ENCODE assay signal across 1 cellular context in the genomic region with DNA sequence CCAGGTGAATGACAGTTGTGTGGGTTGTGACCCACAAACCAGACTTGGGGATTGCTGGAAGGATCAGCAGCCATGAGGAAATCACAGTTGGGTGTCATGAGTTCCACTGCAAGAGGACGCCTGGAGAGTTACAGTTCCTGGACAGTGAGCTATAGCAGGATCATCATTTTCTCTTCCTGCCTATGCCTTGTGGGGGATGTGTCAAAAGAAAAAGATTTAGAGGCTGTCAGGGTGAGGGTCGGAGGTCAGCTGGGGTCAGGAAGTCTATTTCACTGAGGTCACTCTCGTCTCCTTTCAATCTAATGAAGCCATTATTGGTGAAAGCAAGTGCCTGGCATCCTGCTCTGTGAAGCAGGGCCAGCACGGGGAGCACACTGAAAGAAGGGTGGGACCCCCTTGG.
TF ChIP-seq lines count a peak whose summit lies in the region.

No MANE protein-coding gene starts in this region.

TF ChIP-seq in K562, 482 proteins besides CTCF, POLR2A, EP300 and RAD21:
- TF ChIP-seq, protein P1, sequence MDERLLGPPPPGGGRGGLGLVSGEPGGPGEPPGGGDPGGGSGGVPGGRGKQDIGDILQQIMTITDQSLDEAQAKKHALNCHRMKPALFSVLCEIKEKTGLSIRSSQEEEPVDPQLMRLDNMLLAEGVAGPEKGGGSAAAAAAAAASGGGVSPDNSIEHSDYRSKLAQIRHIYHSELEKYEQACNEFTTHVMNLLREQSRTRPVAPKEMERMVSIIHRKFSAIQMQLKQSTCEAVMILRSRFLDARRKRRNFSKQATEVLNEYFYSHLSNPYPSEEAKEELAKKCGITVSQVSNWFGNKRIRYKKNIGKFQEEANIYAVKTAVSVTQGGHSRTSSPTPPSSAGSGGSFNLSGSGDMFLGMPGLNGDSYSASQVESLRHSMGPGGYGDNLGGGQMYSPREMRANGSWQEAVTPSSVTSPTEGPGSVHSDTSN (CRISPR knock-in tag; IDR thresholded peaks at IDR 0.05; ENCODE audit: low read depth) = no peak
- TF ChIP-seq, protein P1 (tag; conservative IDR thresholded peaks at IDR 0.05; ENCODE audit: low read depth) = peak; percentile 54; the same call in 1 of the 2 replicates
- TF ChIP-seq FOXK1 (CRISPR knock-in tag; IDR thresholded peaks at IDR 0.05; ENCODE audit: borderline replicate concordance) (no peak), PTRF (tag; IDR thresholded peaks at IDR 0.05) (no peak), FIP1L1 (IDR thresholded peaks at IDR 0.05; ENCODE audit: low read depth, low read length, poor library complexity, severe bottlenecking) (no peak), MEIS2 (IDR thresholded peaks at IDR 0.05; ENCODE audit: partially characterized antibody) (peak; percentile 82), NR2C1 (IDR thresholded peaks at IDR 0.05) (0 out of 2 replicates have a peak, but pooled peaks have one; percentile 33), NR2C1 (tag; IDR thresholded peaks at IDR 0.05) (peak; percentile 65), MECOM (CRISPR knock-in tag; IDR thresholded peaks at IDR 0.05) (no peak)
- TF ChIP-seq, protein P2, sequence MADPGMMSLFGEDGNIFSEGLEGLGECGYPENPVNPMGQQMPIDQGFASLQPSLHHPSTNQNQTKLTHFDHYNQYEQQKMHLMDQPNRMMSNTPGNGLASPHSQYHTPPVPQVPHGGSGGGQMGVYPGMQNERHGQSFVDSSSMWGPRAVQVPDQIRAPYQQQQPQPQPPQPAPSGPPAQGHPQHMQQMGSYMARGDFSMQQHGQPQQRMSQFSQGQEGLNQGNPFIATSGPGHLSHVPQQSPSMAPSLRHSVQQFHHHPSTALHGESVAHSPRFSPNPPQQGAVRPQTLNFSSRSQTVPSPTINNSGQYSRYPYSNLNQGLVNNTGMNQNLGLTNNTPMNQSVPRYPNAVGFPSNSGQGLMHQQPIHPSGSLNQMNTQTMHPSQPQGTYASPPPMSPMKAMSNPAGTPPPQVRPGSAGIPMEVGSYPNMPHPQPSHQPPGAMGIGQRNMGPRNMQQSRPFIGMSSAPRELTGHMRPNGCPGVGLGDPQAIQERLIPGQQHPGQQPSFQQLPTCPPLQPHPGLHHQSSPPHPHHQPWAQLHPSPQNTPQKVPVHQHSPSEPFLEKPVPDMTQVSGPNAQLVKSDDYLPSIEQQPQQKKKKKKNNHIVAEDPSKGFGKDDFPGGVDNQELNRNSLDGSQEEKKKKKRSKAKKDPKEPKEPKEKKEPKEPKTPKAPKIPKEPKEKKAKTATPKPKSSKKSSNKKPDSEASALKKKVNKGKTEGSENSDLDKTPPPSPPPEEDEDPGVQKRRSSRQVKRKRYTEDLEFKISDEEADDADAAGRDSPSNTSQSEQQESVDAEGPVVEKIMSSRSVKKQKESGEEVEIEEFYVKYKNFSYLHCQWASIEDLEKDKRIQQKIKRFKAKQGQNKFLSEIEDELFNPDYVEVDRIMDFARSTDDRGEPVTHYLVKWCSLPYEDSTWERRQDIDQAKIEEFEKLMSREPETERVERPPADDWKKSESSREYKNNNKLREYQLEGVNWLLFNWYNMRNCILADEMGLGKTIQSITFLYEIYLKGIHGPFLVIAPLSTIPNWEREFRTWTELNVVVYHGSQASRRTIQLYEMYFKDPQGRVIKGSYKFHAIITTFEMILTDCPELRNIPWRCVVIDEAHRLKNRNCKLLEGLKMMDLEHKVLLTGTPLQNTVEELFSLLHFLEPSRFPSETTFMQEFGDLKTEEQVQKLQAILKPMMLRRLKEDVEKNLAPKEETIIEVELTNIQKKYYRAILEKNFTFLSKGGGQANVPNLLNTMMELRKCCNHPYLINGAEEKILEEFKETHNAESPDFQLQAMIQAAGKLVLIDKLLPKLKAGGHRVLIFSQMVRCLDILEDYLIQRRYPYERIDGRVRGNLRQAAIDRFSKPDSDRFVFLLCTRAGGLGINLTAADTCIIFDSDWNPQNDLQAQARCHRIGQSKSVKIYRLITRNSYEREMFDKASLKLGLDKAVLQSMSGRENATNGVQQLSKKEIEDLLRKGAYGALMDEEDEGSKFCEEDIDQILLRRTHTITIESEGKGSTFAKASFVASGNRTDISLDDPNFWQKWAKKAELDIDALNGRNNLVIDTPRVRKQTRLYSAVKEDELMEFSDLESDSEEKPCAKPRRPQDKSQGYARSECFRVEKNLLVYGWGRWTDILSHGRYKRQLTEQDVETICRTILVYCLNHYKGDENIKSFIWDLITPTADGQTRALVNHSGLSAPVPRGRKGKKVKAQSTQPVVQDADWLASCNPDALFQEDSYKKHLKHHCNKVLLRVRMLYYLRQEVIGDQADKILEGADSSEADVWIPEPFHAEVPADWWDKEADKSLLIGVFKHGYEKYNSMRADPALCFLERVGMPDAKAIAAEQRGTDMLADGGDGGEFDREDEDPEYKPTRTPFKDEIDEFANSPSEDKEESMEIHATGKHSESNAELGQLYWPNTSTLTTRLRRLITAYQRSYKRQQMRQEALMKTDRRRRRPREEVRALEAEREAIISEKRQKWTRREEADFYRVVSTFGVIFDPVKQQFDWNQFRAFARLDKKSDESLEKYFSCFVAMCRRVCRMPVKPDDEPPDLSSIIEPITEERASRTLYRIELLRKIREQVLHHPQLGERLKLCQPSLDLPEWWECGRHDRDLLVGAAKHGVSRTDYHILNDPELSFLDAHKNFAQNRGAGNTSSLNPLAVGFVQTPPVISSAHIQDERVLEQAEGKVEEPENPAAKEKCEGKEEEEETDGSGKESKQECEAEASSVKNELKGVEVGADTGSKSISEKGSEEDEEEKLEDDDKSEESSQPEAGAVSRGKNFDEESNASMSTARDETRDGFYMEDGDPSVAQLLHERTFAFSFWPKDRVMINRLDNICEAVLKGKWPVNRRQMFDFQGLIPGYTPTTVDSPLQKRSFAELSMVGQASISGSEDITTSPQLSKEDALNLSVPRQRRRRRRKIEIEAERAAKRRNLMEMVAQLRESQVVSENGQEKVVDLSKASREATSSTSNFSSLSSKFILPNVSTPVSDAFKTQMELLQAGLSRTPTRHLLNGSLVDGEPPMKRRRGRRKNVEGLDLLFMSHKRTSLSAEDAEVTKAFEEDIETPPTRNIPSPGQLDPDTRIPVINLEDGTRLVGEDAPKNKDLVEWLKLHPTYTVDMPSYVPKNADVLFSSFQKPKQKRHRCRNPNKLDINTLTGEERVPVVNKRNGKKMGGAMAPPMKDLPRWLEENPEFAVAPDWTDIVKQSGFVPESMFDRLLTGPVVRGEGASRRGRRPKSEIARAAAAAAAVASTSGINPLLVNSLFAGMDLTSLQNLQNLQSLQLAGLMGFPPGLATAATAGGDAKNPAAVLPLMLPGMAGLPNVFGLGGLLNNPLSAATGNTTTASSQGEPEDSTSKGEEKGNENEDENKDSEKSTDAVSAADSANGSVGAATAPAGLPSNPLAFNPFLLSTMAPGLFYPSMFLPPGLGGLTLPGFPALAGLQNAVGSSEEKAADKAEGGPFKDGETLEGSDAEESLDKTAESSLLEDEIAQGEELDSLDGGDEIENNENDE (IDR thresholded peaks at IDR 0.05; ENCODE audit: low read depth, low read length) = no peak
TF ChIP-seq in K562: peak in this region for 3.
